Comparison of ENCODE assay signal across 8 cellular contexts in the genomic region with DNA sequence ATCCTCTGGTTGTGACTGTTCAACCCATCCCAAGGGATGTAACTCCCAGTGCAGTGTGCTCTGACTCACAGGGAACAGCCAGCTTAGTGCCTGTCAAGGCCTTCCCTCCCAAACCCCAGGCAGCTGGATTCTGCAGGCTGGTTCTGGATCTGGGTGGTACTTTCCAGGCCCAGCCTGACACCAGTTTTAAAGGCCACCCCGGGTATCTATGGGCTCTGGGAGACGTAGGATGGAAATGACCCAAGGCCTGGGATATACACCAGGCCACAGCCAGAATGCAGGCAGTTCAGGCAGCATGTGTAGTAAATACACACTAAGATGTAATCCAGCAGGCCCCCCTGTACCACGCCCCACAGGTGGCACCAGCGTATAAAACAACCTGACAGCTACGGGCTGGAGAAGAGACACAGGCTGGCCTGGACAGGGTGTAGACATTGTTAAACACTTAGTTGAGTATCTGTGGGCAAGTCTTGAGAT.
DNase-seq lines count a peak whose midpoint lies in the region; ATAC-seq and TF ChIP-seq lines count a peak whose summit lies in the region.

No MANE protein-coding gene starts in this region.

- H3K4me3 ChIP-seq in SU-DHL-6 (ENCODE audit: insufficient read depth, low read length, poor library complexity, severe bottlenecking) (peak overlapping the region; percentile 45), sigmoid colon (no peak overlapping the region)

- H3K27me3 ChIP-seq in SU-DHL-6 (ENCODE audit: low read length) = no peaks in the 10 kb centered on the region
- no peaks in the 10 kb centered on the region for H3K27me3 ChIP-seq in sigmoid colon

- H2AFZ ChIP-seq in SU-DHL-6 (ENCODE audit: low read depth, low read length, severe bottlenecking) = no peak overlapping the region

- no peaks in the 10 kb centered on the region for H3K79me2 ChIP-seq in SU-DHL-6 (ENCODE audit: insufficient read depth, low read length)

- no peaks in the 10 kb centered on the region for H4K20me1 ChIP-seq in SU-DHL-6 (ENCODE audit: low read depth, low read length)

- H3K4me1 ChIP-seq in sigmoid colon = peaks cover 0 to 24% (median 21%) of the 10 kb centered on the region in 4 donors

- intact Hi-C loops in sigmoid colon (cut with DNase I) = loop anchor here (2.0 kb wide), 1 partner anchor 29 kb away; no protein-coding TSS in a partner anchor
- intact Hi-C loops in Right ventricle myocardium superior (cut with DNase I) = no loop called here

- H3K9me2 ChIP-seq in SU-DHL-6 (replicated peaks; ENCODE audit: insufficient read depth, low read length) = no peaks in the 10 kb centered on the region

- DNase-seq in NCI-H82 (lab: John Stamatoyannopoulos, UW) (peak; percentile 5), NCI-H82 treated with DMSO at 0.1 percent for 48 hours (lab: John Stamatoyannopoulos, UW; ENCODE audit: unreplicated experiment) (no peak), dedifferentiated amniotic fluid mesenchymal stem cell (ENCODE audit: extremely low spot score) (peak; percentile 37), sigmoid colon (peak; percentile 88), Right ventricle myocardium superior (no peak), SIG-M5 (lab: John Stamatoyannopoulos, UW) (no peak)

- WGBS in sigmoid colon, 2 donors = 54 to 60% methylated on average over 5 of the region's 5 CpGs

- no peaks in the 10 kb centered on the region for H3K36me3 ChIP-seq in SU-DHL-6 (ENCODE audit: low read length)
- no peaks in the 10 kb centered on the region for H3K36me3 ChIP-seq in sigmoid colon

- peak; percentile 10 for TF ChIP-seq CTCF in SU-DHL-6 (IDR thresholded peaks at IDR 0.05; ENCODE audit: insufficient read depth, low read length, poor library complexity, severe bottlenecking)
- no peak for TF ChIP-seq CTCF in sigmoid colon (IDR thresholded peaks at IDR 0.05)

- peaks cover 12% of the 10 kb centered on the region for H3F3A ChIP-seq in SU-DHL-6 (ENCODE audit: insufficient read depth)

- peak; percentile 45 for ATAC-seq in HG03045 (IDR thresholded peaks at IDR 0.05; ENCODE audit: unreplicated experiment)
- no peak for ATAC-seq in Right ventricle myocardium superior (ENCODE audit: poor library complexity)

- H3K4me2 ChIP-seq in SU-DHL-6 (ENCODE audit: low read depth, low read length, poor library complexity, severe bottlenecking) = peak overlapping the region; percentile 97

- TF ChIP-seq EP300 in sigmoid colon (IDR thresholded peaks at IDR 0.05) = peak; percentile 23 to 96 (median 68)

- H3K27ac ChIP-seq in SU-DHL-6 (ENCODE audit: low read depth, low read length) (peak overlapping the region; percentile 99), sigmoid colon (peak overlapping the region; percentile 27 to 84 (median 72))

- TF ChIP-seq POLR2A in sigmoid colon (IDR thresholded peaks at IDR 0.05) = no peak

- H3K9me3 ChIP-seq in SU-DHL-6 (ENCODE audit: insufficient read depth, low read length) (no peaks in the 10 kb centered on the region), sigmoid colon (no peaks in the 10 kb centered on the region)

- peak overlapping the region; percentile 66 for H3K9ac ChIP-seq in SU-DHL-6 (ENCODE audit: low read length)

Comparison
In these comparisons a context has a peak if more than half of its experiments do, and no peak if none do; other contexts are left out.
1. DNase-seq: peak in NCI-H82 (single experiment), dedifferentiated amniotic fluid mesenchymal stem cell (single experiment) and sigmoid colon (single experiment); none in NCI-H82 treated with DMSO at 0.1 percent for 48 hours (single experiment), Right ventricle myocardium superior (single experiment) and SIG-M5 (single experiment).